In genomic region chr2:96870631-96871255, GRCh38 we compare ENCODE assay signal across 8 cellular contexts. TPM values are rescaled to one million over a fixed set of nuclear protein-coding genes. Genes with fewer than 3 reads are reported as not detected.
A peak's percentile ranks its signal among the peaks of the same experiment; 100 is the strongest.
DNase-seq lines count a peak whose midpoint lies in the region; ATAC-seq and TF ChIP-seq lines count a peak whose summit lies in the region.

No MANE protein-coding gene starts in this region.

- peak; percentile 60 for ATAC-seq in CD8-positive, alpha-beta T cell
- ATAC-seq in gastroesophageal sphincter (no peak), HG03460 (IDR thresholded peaks at IDR 0.05; ENCODE audit: unreplicated experiment) (no peak), HG03442 (IDR thresholded peaks at IDR 0.05; ENCODE audit: unreplicated experiment) (no peak)

- peak in 1 of 2 donors; percentile 34 for TF ChIP-seq POLR2A in gastroesophageal sphincter (IDR thresholded peaks at IDR 0.05)

- peak overlapping the region; percentile 84 for H3K4me3 Mint-ChIP-seq in CD8-positive, alpha-beta T cell

- DNase-seq in CD8-positive, alpha-beta T cell, result peak in 6 of 7 experiments; percentile 50 to 83 (median 70)
- DNase-seq in NCI-H2196 treated with DMSO at 0.1 percent for 48 hours (lab: John Stamatoyannopoulos, UW; ENCODE audit: unreplicated experiment) (peak; percentile 47), pons (ENCODE audit: low spot score) (peak; percentile 92), SK-N-DZ (ENCODE audit: low spot score) (no peak)
- DNase-seq in activated T-helper 9 cell treated with anti-CD3 and anti-CD28 coated beads, Interleukin-2, amount 50 U/mL, for 16 hours (ENCODE audit: low read depth), result peak; percentile 52

- peak overlapping the region; percentile 62 for H3K4me3 ChIP-seq in CD8-positive, alpha-beta T cell (ENCODE audit: low read depth, low read length)
- H3K4me3 ChIP-seq in gastroesophageal sphincter, result peak overlapping the region; percentile 74 to 99

- peak overlapping the region; percentile 56 for H3K27ac ChIP-seq in CD8-positive, alpha-beta T cell (ENCODE audit: low read depth, low read length)
- peak overlapping the region; percentile 96 to 100 (median 100) for H3K27ac ChIP-seq in gastroesophageal sphincter

- WGBS in gastroesophageal sphincter (ENCODE audit: low coverage in 1 of 2), 2 donors, result 3 to 8% methylated on average over 2 to 8 of the region's 13 CpGs

- H3K36me3 Mint-ChIP-seq in CD8-positive, alpha-beta T cell, result peaks cover 16% of the 10 kb centered on the region

- H3K9me3 Mint-ChIP-seq in CD8-positive, alpha-beta T cell, result no peaks in the 10 kb centered on the region

- peaks cover 56% of the 10 kb centered on the region for H3K4me1 Mint-ChIP-seq in CD8-positive, alpha-beta T cell (ENCODE audit: low read depth)

- H3K36me3 ChIP-seq in CD8-positive, alpha-beta T cell (ENCODE audit: insufficient read depth, low read length), result peaks cover 4% of the 10 kb centered on the region
- H3K36me3 ChIP-seq in gastroesophageal sphincter, result peaks cover 0 to 20% of the 10 kb centered on the region in 2 donors

- POLR2A ChIA-PET in CD8-positive, alpha-beta T cell (lab: Charles Lee), result interaction anchor here (0.8 to 3.9 kb wide), 11 partner anchors 9 to 92 kb away, joined by 3 to 28 read pairs (median 3); partner anchors contain the start of genes ANKRD39 and CNNM3

- no peaks in the 10 kb centered on the region for H3K27me3 Mint-ChIP-seq in CD8-positive, alpha-beta T cell (ENCODE audit: low read depth)

- H3K9me3 ChIP-seq in CD8-positive, alpha-beta T cell (ENCODE audit: low read length), result no peaks in the 10 kb centered on the region
- H3K9me3 ChIP-seq in gastroesophageal sphincter, result no peaks in the 10 kb centered on the region

- CTCF ChIA-PET in CD8-positive, alpha-beta T cell (lab: Charles Lee), result interaction anchor here (0.6 to 26.7 kb wide), 8 partner anchors 11 to 697 kb away, joined by 3 to 651 read pairs (median 6); partner anchors contain the start of gene ANKRD39

- peak overlapping the region; percentile 81 for H3K27ac Mint-ChIP-seq in CD8-positive, alpha-beta T cell

- H3K27me3 ChIP-seq in CD8-positive, alpha-beta T cell (ENCODE audit: insufficient read depth, low read length), result no peaks in the 10 kb centered on the region
- no peaks in the 10 kb centered on the region for H3K27me3 ChIP-seq in gastroesophageal sphincter

- no peak for TF ChIP-seq EP300 in gastroesophageal sphincter (IDR thresholded peaks at IDR 0.05)

- TF ChIP-seq CTCF in CD8-positive, alpha-beta T cell (IDR thresholded peaks at IDR 0.05), result no peak
- no peak for TF ChIP-seq CTCF in gastroesophageal sphincter (IDR thresholded peaks at IDR 0.05)

- intact Hi-C loops in CD8-positive, alpha-beta T cell (cut with DNase I, micrococcal nuclease), result loop anchor here (1.0 to 2.0 kb wide), 6 partner anchors 12 to 92 kb away; partner anchors contain the start of gene ANKRD39 (in 2 of the 2)

- peaks cover 49% of the 10 kb centered on the region for H3K4me1 ChIP-seq in CD8-positive, alpha-beta T cell (ENCODE audit: insufficient read depth, low read length)
- peaks cover 0 to 72% (median 41%) of the 10 kb centered on the region in 3 donors for H3K4me1 ChIP-seq in gastroesophageal sphincter

RNA-seq across cellular contexts. Expression of gene SEMA4C, which starts 0.9 kb away (rescaled TPM):
- 10 to 100 TPM; 40.0 to 45.7 TPM for total RNA-seq in CD8-positive, alpha-beta T cell
- total RNA-seq in gastroesophageal sphincter, result 10 to 100 TPM; 58.7 to 66.6 (median 62.8) TPM
- 42.0 and 42.7 TPM in 2 replicates for polyA plus RNA-seq in SK-N-DZ (2014; cell fraction: cytosol; rRNA removed)
- polyA plus RNA-seq in SK-N-DZ (2014; cell fraction: nucleus; rRNA removed), result 91.3 and 99.0 TPM in 2 replicates

RNA-seq across cellular contexts. Expression of gene ANKRD39, which starts 12.9 kb away (rescaled TPM):
- 10 to 100 TPM; 13.9 to 16.4 TPM for total RNA-seq in CD8-positive, alpha-beta T cell
- total RNA-seq in gastroesophageal sphincter, result 10 to 100 TPM; 13.3 to 20.4 (median 17.1) TPM
- polyA plus RNA-seq in SK-N-DZ (2014; cell fraction: cytosol; rRNA removed), result 23.2 and 23.9 TPM in 2 replicates
- 20.5 and 30.6 TPM in 2 replicates for polyA plus RNA-seq in SK-N-DZ (2014; cell fraction: nucleus; rRNA removed)

RNA-seq across cellular contexts. Expression of gene ANKRD23, which starts 26.9 kb away (rescaled TPM):
- 1 to 10 TPM; 5.7 to 6.5 TPM for total RNA-seq in CD8-positive, alpha-beta T cell
- 1 to 10 TPM; 1.2 to 4.9 (median 3.1) TPM for total RNA-seq in gastroesophageal sphincter
- 2.1 and 3.1 TPM in 2 replicates for polyA plus RNA-seq in SK-N-DZ (2014; cell fraction: cytosol; rRNA removed)
- 14.5 and 26.4 TPM in 2 replicates for polyA plus RNA-seq in SK-N-DZ (2014; cell fraction: nucleus; rRNA removed)

RNA-seq across cellular contexts. Expression of gene CNNM3, which starts 54.7 kb away (rescaled TPM):
- total RNA-seq in CD8-positive, alpha-beta T cell, result 10 to 100 TPM; 40.1 to 41.8 TPM
- 10 to 100 TPM; 10.4 to 21.6 (median 18.9) TPM for total RNA-seq in gastroesophageal sphincter
- polyA plus RNA-seq in SK-N-DZ (2014; cell fraction: cytosol; rRNA removed), result 11.9 and 13.1 TPM in 2 replicates
- polyA plus RNA-seq in SK-N-DZ (2014; cell fraction: nucleus; rRNA removed), result 13.5 and 24.5 TPM in 2 replicates
